In the genomic region with DNA sequence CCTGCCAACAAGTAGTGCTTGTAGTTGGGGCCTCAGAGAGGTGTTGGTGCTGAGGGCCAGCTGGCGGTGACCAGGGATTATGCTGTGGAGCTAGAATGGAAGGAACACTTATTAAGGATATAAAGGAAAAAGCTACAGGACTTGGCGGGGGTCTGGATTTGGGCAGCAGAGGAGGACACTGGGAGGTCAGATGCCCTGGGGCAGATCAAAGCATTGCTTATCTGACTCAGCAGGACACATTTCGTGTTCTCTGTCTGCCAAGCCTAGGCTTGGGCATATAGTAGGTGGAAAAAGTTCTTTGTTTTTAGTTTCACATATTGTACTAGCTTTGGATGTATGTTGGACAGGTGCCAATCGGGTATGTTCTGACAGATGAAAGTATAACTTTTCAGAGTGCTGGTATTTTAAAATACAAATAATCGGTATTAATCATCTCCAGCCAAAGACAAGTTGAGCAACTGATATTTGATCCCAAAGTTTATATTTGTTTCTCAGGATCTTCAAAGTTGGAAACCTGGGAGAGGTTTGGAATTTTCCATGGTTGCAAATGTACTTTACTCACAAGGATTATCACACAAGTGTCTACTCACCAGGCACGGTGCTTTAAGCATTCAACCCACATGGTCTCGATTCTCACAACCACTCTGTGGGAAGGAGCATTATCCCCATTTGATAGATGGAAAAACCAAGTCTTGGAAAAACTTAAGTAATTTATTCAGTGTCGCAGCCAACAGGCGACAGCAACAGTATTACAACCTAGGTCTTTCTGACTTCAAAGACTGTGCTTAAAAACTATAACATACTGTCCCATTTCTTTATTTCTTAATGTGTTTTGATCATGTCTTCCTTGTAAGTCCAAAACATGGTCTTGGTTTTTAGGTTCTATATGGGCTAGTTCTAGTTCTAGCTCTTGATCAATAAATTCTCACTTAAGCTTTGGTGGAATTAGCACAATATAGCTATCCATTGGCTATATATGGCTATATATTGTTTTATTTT, we compare ENCODE assay signal across 12 cellular contexts.
DNase-seq lines count a peak whose midpoint lies in the region; ATAC-seq and TF ChIP-seq lines count a peak whose summit lies in the region.
"Had no signal": no experiment of that assay in that cellular context is flagged by ENCODE, and none has a peak within 500 bp of the region (broad histone marks: within the 10 kb centered on the region; RNA-seq: fewer than 3 reads in every experiment).

No MANE protein-coding gene starts in this region.

- intact Hi-C loops in Caco-2 (cut with micrococcal nuclease; ENCODE audit: unreplicated experiment) (no loop called here), mammary epithelial cell (cut with micrococcal nuclease) (no loop called here)

- peaks cover 61% of the 10 kb centered on the region for H3K4me1 ChIP-seq in Caco-2
- no peaks in the 10 kb centered on the region for H3K4me1 ChIP-seq in mammary epithelial cell (ENCODE audit: insufficient read depth, low read length)

- CTCF ChIA-PET in Caco-2 (lab: Charles Lee), result no interaction called here
- CTCF ChIA-PET in T-cell (lab: Charles Lee), result interaction anchor here (0.8 to 2.8 kb wide), 5 partner anchors 8 to 71 kb away, joined by 3 to 16 read pairs (median 4); partner anchors contain the start of gene IQGAP2 (in 1 of the 2)
- CTCF ChIA-PET in mammary epithelial cell (lab: Charles Lee; ENCODE audit: low non-redundant PET), result no interaction called here

- H3K36me3 ChIP-seq in Caco-2 (ENCODE audit: control insufficient read depth, insufficient read depth, low read length) (peaks cover 2% of the 10 kb centered on the region), mammary epithelial cell (ENCODE audit: insufficient read depth, low read length) (no peaks in the 10 kb centered on the region)
- H3K36me3 ChIP-seq: neutrophil had no signal

- H3K9ac ChIP-seq in mammary epithelial cell (ENCODE audit: insufficient read depth, low read length), result no peak overlapping the region

- in situ Hi-C loops in mammary epithelial cell (cut with MboI; ENCODE audit: low sequenced_read_pairs in 2 of 2), result no loop called here
- in situ Hi-C loops in G401 (cut with HindIII; ENCODE audit: low sequenced_read_pairs), result no loop called here

- BruUV-seq in Caco-2 (replicated peaks; lab: Mats Ljungman, UMichigan) (no TSS peak), mammary epithelial cell (replicated peaks; lab: Mats Ljungman, UMichigan) (no TSS peak)

- H3K9me3 Mint-ChIP-seq in Caco-2 (ENCODE audit: unreplicated experiment) (no peaks in the 10 kb centered on the region), T-cell (no peaks in the 10 kb centered on the region)

- POLR2A ChIA-PET in Caco-2 (lab: Charles Lee) (no interaction called here), T-cell (lab: Charles Lee) (interaction anchor here (0.5 to 2.0 kb wide), 5 partner anchors 41 to 639 kb away, joined by 3 to 10 read pairs (median 4); no protein-coding TSS in a partner anchor)

- H3K4me2 ChIP-seq in mammary epithelial cell (ENCODE audit: insufficient read depth, low read depth, low read length), result no peak overlapping the region

- H2AFZ ChIP-seq in mammary epithelial cell (ENCODE audit: low read depth, low read length), result no peak overlapping the region

- H3K4me1 Mint-ChIP-seq in Caco-2 (ENCODE audit: low read depth, unreplicated experiment), result peaks cover 28% of the 10 kb centered on the region
- H3K4me1 Mint-ChIP-seq in T-cell, result peaks cover 81 to 89% (median 89%) of the 10 kb centered on the region in 3 donors

- no peaks in the 10 kb centered on the region for H3K27me3 ChIP-seq in Caco-2 (replicated peaks; ENCODE audit: control insufficient read depth, insufficient read depth, low read length)
- H3K27me3 ChIP-seq in mammary epithelial cell (ENCODE audit: insufficient read depth, low read length), result no peaks in the 10 kb centered on the region
- H3K27me3 ChIP-seq: neutrophil had no signal

- ATAC-seq in T-cell (replicated peaks in 1 of 4) (no peak), GM19455 (IDR thresholded peaks at IDR 0.05; ENCODE audit: unreplicated experiment) (no peak)

- dilution Hi-C loops in mammary epithelial cell (cut with HindIII; ENCODE audit: low sequenced_read_pairs), result no loop called here

- WGBS in mammary epithelial cell (ENCODE audit: low coverage, missing lambda C conversion rate), result 40% methylated on average over 9 of the region's 9 CpGs

- DNase-seq in Caco-2, result no peak
- DNase-seq in T-cell, result peak in 2 of 34 experiments; percentile 4 to 13
- peak; percentile 31 for DNase-seq in mammary epithelial cell
- DNase-seq in stimulated activated CD4-positive, alpha-beta T cell treated with anti-CD3 and anti-CD28 coated beads, Interleukin-12 subunit alpha, Interleukin-12 subunit beta, amount 100 ng/mL, for 4 hours, result peak; percentile 13
- no peak for DNase-seq in NCI-H526 (lab: John Stamatoyannopoulos, UW)
- no peak for DNase-seq in kidney tubule cell (ENCODE audit: low spot score)
- DNase-seq in G401 (ENCODE audit: low spot score), result no peak
- DNase-seq: foreskin fibroblast had no signal

- H3K4me3 ChIP-seq in Caco-2 (ENCODE audit: low read depth, low read length) (no peak overlapping the region), mammary epithelial cell (replicated peaks in 1 of 3; ENCODE audit: insufficient read depth in 1 of 3, low read depth in 2 of 3, low read length in 3 of 3) (no peak overlapping the region)
- H3K4me3 ChIP-seq: coronary artery had no signal

- H3K27me3 Mint-ChIP-seq in Caco-2 (ENCODE audit: insufficient read depth, unreplicated experiment) (no peaks in the 10 kb centered on the region), T-cell (no peaks in the 10 kb centered on the region)

- H3K27ac ChIP-seq in mammary epithelial cell (ENCODE audit: insufficient read depth, low read depth, low read length), result no peak overlapping the region
- H3K27ac ChIP-seq: coronary artery, VCaP had no signal

- no peaks in the 10 kb centered on the region for H4K20me1 ChIP-seq in mammary epithelial cell (ENCODE audit: insufficient read depth, low read length)

- H3K36me3 Mint-ChIP-seq in Caco-2 (ENCODE audit: insufficient read depth, unreplicated experiment), result peaks cover 20% of the 10 kb centered on the region
- H3K36me3 Mint-ChIP-seq in T-cell, result peaks cover 21% of the 10 kb centered on the region

- H3K9me3 ChIP-seq in Caco-2 (no peaks in the 10 kb centered on the region), mammary epithelial cell (replicated peaks; ENCODE audit: insufficient read depth, low read length) (no peaks in the 10 kb centered on the region)
- H3K9me3 ChIP-seq: neutrophil had no signal

- TF ChIP-seq CTCF in Caco-2 (IDR thresholded peaks at IDR 0.05; ENCODE audit: insufficient read depth in 1 of 2, low read depth in 1 of 2, low read length in 1 of 2, severe bottlenecking in 1 of 2, unreplicated experiment in 1 of 2), result no peak
- TF ChIP-seq CTCF in mammary epithelial cell (conservative IDR thresholded peaks at IDR 0.05 in 1 of 2, IDR thresholded peaks at IDR 0.05 in 1 of 2; ENCODE audit: extremely low read depth in 1 of 2, insufficient read depth in 1 of 2, low read depth in 1 of 2, low read length in 2 of 2), result no peak

- H3K4me3 Mint-ChIP-seq in Caco-2 (ENCODE audit: unreplicated experiment) (no peak overlapping the region), T-cell (peak overlapping the region in 1 of 3 donors; percentile 66)

- H3K27ac Mint-ChIP-seq in Caco-2 (ENCODE audit: unreplicated experiment), result peak overlapping the region; percentile 37
- peak overlapping the region; percentile 96 to 97 for H3K27ac Mint-ChIP-seq in T-cell

- H3K79me2 ChIP-seq in mammary epithelial cell (ENCODE audit: insufficient read depth, low read length), result no peaks in the 10 kb centered on the region

Comparison
In these comparisons a context has a peak if more than half of its experiments do, and no peak if none do; other contexts are left out.
1. DNase-seq: peak in mammary epithelial cell (single experiment) and stimulated activated CD4-positive, alpha-beta T cell treated with anti-CD3 and anti-CD28 coated beads, Interleukin-12 subunit alpha, Interleukin-12 subunit beta, amount 100 ng/mL, for 4 hours (single experiment); none in Caco-2 (0 of 2), NCI-H526 (0 of 2), kidney tubule cell (single experiment) and G401 (single experiment).
2. CTCF ChIA-PET loops: an anchor here in T-cell (0.8 to 2.8 kb wide); none called in Caco-2 and mammary epithelial cell.